In the genomic region with DNA sequence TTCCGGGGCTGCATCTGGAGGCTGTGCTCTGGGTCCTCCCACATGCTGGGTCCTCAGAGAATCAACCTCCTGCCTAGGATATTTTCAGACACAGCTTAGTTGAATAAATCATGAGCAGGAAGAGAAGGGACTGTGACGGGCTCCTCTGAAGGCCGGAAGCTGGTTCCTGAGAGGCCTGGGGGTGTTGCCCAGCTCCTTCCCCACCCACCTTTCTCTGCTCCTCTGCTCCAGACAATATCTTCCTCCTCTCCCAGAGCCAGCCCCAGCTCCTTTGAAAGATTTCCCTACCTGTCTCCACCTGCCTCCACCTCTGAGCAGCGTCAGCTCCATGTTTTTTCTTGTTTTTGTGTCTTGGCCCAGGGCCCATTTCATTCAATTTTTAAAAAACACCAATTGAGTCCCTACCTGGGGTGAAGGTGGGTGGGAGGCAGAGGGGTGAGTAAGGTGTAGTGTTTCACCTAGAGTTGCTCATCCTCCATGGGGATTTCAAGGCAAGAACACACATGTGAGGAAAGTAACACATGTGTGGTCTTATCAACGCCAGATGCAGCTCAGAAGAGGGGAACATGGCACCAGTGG, we compare ENCODE assay signal across 1 cellular context.
TF ChIP-seq lines count a peak whose summit lies in the region.

No MANE protein-coding gene starts in this region.

TF ChIP-seq in IMR-90, 13 proteins besides CTCF, POLR2A, EP300 and RAD21:
- TF ChIP-seq FOS (IDR thresholded peaks at IDR 0.05; ENCODE audit: low read depth, low read length) (no peak), SMC3 (IDR thresholded peaks at IDR 0.05; ENCODE audit: low read depth, low read length) (no peak), NFE2L2 (IDR thresholded peaks at IDR 0.05; ENCODE audit: low read depth, low read length) (no peak), CHD1 (IDR thresholded peaks at IDR 0.05; ENCODE audit: low read depth, low read length) (no peak), MAFK (IDR thresholded peaks at IDR 0.05; ENCODE audit: low read depth, low read length) (no peak), MXI1 (IDR thresholded peaks at IDR 0.05; ENCODE audit: borderline replicate concordance, low read depth, low read length) (no peak), MAZ (IDR thresholded peaks at IDR 0.05; ENCODE audit: borderline replicate concordance, low read depth, low read length) (no peak), BHLHE40 (IDR thresholded peaks at IDR 0.05; ENCODE audit: low read depth, low read length) (no peak), RCOR1 (IDR thresholded peaks at IDR 0.05; ENCODE audit: insufficient replicate concordance, low read length) (no peak), CEBPB (IDR thresholded peaks at IDR 0.05; ENCODE audit: low read depth, low read length) (no peak), RFX5 (IDR thresholded peaks at IDR 0.05; ENCODE audit: low read depth, low read length) (no peak)
- TF ChIP-seq, protein P1, sequence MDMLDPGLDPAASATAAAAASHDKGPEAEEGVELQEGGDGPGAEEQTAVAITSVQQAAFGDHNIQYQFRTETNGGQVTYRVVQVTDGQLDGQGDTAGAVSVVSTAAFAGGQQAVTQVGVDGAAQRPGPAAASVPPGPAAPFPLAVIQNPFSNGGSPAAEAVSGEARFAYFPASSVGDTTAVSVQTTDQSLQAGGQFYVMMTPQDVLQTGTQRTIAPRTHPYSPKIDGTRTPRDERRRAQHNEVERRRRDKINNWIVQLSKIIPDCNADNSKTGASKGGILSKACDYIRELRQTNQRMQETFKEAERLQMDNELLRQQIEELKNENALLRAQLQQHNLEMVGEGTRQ (IDR thresholded peaks at IDR 0.05; ENCODE audit: low read depth, low read length): no peak
- TF ChIP-seq, protein P2, sequence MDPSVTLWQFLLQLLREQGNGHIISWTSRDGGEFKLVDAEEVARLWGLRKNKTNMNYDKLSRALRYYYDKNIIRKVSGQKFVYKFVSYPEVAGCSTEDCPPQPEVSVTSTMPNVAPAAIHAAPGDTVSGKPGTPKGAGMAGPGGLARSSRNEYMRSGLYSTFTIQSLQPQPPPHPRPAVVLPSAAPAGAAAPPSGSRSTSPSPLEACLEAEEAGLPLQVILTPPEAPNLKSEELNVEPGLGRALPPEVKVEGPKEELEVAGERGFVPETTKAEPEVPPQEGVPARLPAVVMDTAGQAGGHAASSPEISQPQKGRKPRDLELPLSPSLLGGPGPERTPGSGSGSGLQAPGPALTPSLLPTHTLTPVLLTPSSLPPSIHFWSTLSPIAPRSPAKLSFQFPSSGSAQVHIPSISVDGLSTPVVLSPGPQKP (IDR thresholded peaks at IDR 0.05; ENCODE audit: borderline replicate concordance, low read depth, low read length): no peak
